ENCODE assay signal across 1 cellular context in the genomic region with DNA sequence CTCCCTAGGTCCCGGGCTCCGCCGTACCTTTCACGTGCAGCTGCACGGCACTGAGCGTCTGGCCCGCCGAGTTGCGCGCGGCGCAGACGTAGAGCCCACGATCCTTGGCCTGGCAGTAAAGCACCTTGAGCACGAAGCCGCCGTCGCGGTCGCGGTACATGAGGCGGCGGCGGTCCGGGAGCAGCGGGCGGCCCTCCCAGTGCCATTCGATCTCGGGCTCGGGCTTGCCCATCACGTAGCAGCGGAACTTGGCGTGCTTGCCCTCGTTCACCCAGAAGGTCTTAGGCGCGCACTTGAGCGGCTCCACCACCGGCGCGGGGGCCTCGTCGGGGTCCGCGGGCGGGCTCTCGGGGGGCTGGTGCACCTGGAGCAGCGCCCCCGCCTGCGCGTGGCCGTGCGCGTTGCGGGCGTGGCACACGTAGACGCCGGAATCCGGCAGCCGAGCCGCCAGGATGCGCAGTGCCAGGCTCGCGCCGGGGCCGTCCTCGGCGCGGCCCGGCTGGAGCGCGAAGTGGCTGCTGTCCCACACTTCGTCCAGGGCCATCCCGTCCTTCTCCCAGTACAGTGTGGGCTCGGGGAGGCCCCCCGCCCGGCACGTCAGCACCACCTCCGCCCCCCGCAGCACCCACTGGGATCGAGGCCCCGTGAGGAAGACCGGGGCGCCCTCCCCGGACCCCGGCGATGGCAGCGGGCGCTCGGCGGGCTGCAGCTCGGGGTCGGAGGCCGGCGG.
A peak's percentile ranks its signal among the peaks of the same experiment; 100 is the strongest.
TF ChIP-seq lines count a peak whose summit lies in the region.

No MANE protein-coding gene starts in this region.

TF ChIP-seq in HepG2, 621 proteins besides CTCF, POLR2A, EP300 and RAD21 (continued from another document and continues in another):
- TF ChIP-seq ATF2 (CRISPR knock-in tag; IDR thresholded peaks at IDR 0.05), result no peak
- TF ChIP-seq HOMEZ (CRISPR knock-in tag; IDR thresholded peaks at IDR 0.05; ENCODE audit: low read depth), result no peak
- TF ChIP-seq KIAA2018 (CRISPR knock-in tag; IDR thresholded peaks at IDR 0.05; ENCODE audit: borderline replicate concordance), result no peak
- TF ChIP-seq ZC3H13 (CRISPR knock-in tag; IDR thresholded peaks at IDR 0.05), result no peak; the same call in 1 of the 2 replicates
- peak; percentile 68; the same call in 1 of the 2 replicates for TF ChIP-seq GABPB1 (CRISPR knock-in tag; IDR thresholded peaks at IDR 0.05)
- TF ChIP-seq KDM4B (CRISPR knock-in tag; IDR thresholded peaks at IDR 0.05), result no peak
- no peak for TF ChIP-seq PCBP2 (optimal IDR thresholded peaks at IDR 0.05; ENCODE audit: low read depth, low read length, poor library complexity, severe bottlenecking)
- no peak for TF ChIP-seq HDAC6 (IDR thresholded peaks at IDR 0.05; ENCODE audit: low read depth, low read length)
- TF ChIP-seq, protein P1, sequence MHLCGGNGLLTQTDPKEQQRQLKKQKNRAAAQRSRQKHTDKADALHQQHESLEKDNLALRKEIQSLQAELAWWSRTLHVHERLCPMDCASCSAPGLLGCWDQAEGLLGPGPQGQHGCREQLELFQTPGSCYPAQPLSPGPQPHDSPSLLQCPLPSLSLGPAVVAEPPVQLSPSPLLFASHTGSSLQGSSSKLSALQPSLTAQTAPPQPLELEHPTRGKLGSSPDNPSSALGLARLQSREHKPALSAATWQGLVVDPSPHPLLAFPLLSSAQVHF (CRISPR knock-in tag; IDR thresholded peaks at IDR 0.05), result no peak
- TF ChIP-seq ADNP (CRISPR knock-in tag; IDR thresholded peaks at IDR 0.05), result no peak
- TF ChIP-seq, protein P2, sequence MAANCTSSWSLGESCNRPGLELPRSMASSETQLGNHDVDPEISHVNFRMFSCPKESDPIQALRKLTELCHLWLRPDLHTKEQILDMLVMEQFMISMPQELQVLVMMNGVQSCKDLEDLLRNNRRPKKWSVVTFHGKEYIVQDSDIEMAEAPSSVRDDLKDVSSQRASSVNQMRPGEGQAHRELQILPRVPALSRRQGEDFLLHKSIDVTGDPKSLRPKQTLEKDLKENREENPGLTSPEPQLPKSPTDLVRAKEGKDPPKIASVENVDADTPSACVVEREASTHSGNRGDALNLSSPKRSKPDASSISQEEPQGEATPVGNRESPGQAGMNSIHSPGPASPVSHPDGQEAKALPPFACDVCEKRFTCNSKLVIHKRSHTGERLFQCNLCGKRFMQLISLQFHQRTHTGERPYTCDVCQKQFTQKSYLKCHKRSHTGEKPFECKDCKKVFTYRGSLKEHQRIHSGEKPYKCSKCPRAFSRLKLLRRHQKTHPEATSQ (CRISPR knock-in tag; IDR thresholded peaks at IDR 0.05; ENCODE audit: borderline replicate concordance), result no peak
- TF ChIP-seq KAT8 (CRISPR knock-in tag; IDR thresholded peaks at IDR 0.05), result no peak
- no peak for TF ChIP-seq PHF5A (CRISPR knock-in tag; IDR thresholded peaks at IDR 0.05; ENCODE audit: low read depth, unreplicated experiment)
- no peak for TF ChIP-seq ZNF383 (CRISPR knock-in tag; IDR thresholded peaks at IDR 0.05; ENCODE audit: borderline replicate concordance)
- TF ChIP-seq SP1 (IDR thresholded peaks at IDR 0.05), result no peak
- TF ChIP-seq SP1 (CRISPR knock-in tag; IDR thresholded peaks at IDR 0.05), result no peak
- peak; percentile 26; the same call in 1 of the 2 replicates for TF ChIP-seq ZNF766 (CRISPR knock-in tag; IDR thresholded peaks at IDR 0.05; ENCODE audit: borderline replicate concordance)
- no peak for TF ChIP-seq ZNF737 (CRISPR knock-in tag; IDR thresholded peaks at IDR 0.05; ENCODE audit: borderline replicate concordance)
- TF ChIP-seq ZNF800 (CRISPR knock-in tag; IDR thresholded peaks at IDR 0.05), result no peak
- no peak for TF ChIP-seq ATM (IDR thresholded peaks at IDR 0.05; ENCODE audit: borderline replicate concordance)
- TF ChIP-seq ZNF713 (CRISPR knock-in tag; IDR thresholded peaks at IDR 0.05), result 0 out of 2 replicates have a peak, but pooled peaks have one; percentile 52
- TF ChIP-seq ZNF772 (CRISPR knock-in tag; IDR thresholded peaks at IDR 0.05), result peak; percentile 14; the same call in 1 of the 2 replicates
- TF ChIP-seq, protein P3, sequence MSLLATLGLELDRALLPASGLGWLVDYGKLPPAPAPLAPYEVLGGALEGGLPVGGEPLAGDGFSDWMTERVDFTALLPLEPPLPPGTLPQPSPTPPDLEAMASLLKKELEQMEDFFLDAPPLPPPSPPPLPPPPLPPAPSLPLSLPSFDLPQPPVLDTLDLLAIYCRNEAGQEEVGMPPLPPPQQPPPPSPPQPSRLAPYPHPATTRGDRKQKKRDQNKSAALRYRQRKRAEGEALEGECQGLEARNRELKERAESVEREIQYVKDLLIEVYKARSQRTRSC (CRISPR knock-in tag; IDR thresholded peaks at IDR 0.05; ENCODE audit: low read depth), result no peak
- no peak; the same call in 1 of the 2 replicates for TF ChIP-seq ZNF552 (CRISPR knock-in tag; IDR thresholded peaks at IDR 0.05; ENCODE audit: borderline replicate concordance)
- TF ChIP-seq ZBTB2 (CRISPR knock-in tag; IDR thresholded peaks at IDR 0.05; ENCODE audit: low read depth), result no peak
- no peak for TF ChIP-seq ZNF20 (CRISPR knock-in tag; IDR thresholded peaks at IDR 0.05)
- TF ChIP-seq STAT5B (CRISPR knock-in tag; IDR thresholded peaks at IDR 0.05), result no peak
- no peak for TF ChIP-seq ZNF24 (IDR thresholded peaks at IDR 0.05)
